In the genomic region with DNA sequence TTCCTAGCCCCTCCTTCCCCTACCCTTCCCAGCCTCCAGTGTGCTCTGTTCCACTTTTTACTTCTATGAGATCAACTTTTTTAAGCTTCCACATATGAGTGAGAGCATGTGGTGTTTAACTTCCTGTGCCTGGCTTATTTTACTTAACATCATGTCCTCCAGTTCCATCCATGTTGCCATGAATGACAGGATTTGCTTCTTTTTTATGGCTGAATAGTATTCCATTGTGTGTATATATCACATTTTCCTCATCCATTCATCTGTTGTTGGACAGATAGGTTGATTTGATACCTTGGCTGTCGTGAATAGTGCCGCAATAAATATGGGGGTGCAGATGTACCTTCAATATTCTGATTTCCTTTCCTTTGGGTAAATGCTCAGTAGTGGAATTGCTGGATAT, we compare ENCODE assay signal across 15 cellular contexts.
DNase-seq lines count a peak whose midpoint lies in the region; ATAC-seq, FAIRE-seq and TF ChIP-seq lines count a peak whose summit lies in the region.
"Had no signal": no experiment of that assay in that cellular context is flagged by ENCODE, and none has a peak within 500 bp of the region (broad histone marks: within the 10 kb centered on the region; RNA-seq: fewer than 3 reads in every experiment).

No MANE protein-coding gene starts in this region.

- WGBS in A549 (ENCODE audit: missing lambda C conversion rate) = 82% methylated on average over 2 of the region's 2 CpGs

- CTCF ChIA-PET in A549 (lab: Yijun Ruan, JAX) = interaction anchor here (1.4 to 1.6 kb wide), 2 partner anchors 12 to 197 kb away, joined by 4 to 5 read pairs; no protein-coding TSS in a partner anchor

- H3K27ac ChIP-seq in A549 (no peak overlapping the region; a peak in 1 of 6 replicates), upper lobe of right lung (no peak overlapping the region)
- H3K27ac ChIP-seq in BLaER1 treated with 17β-estradiol and CSF1 and Interleukin-3, amounts not matched to agents 10 nM and 100 nM = peak overlapping the region in 4 of 11 experiments; percentile 3 to 47 (median 18); a peak in 3 of 22 replicates

- no peak overlapping the region for H3K4me3 ChIP-seq in A549
- H3K4me3 ChIP-seq in BLaER1 treated with 17β-estradiol and CSF1 and Interleukin-3, amounts not matched to agents 10 nM and 100 nM = no peak overlapping the region
- no peak overlapping the region for H3K4me3 ChIP-seq in upper lobe of right lung

- H3K27me3 ChIP-seq in BLaER1 treated with 17β-estradiol and CSF1 and Interleukin-3, amounts not matched to agents 10 nM and 100 nM = no peaks in the 10 kb centered on the region
- no peaks in the 10 kb centered on the region for H3K27me3 ChIP-seq in upper lobe of right lung

- H3K4me3 Mint-ChIP-seq in brain = peak overlapping the region in 1 of 5 experiments; percentile 32

- peaks cover 0 to 11% (median 0%) of the 10 kb centered on the region in 5 experiments for H3K9me3 Mint-ChIP-seq in brain

- no peak for TF ChIP-seq POLR2A in A549 (IDR thresholded peaks at IDR 0.05; ENCODE audit: low read length)

- no peak overlapping the region for H3K9ac ChIP-seq in BLaER1 treated with 17β-estradiol and CSF1 and Interleukin-3, amounts not matched to agents 10 nM and 100 nM

- intact Hi-C loops in upper lobe of right lung (cut with DNase I) = no loop called here

- H3K4me1 ChIP-seq in A549 = peaks cover 23% of the 10 kb centered on the region
- peaks cover 53 to 64% (median 58%) of the 10 kb centered on the region in 10 experiments for H3K4me1 ChIP-seq in BLaER1 treated with 17β-estradiol and CSF1 and Interleukin-3, amounts not matched to agents 10 nM and 100 nM
- H3K4me1 ChIP-seq in upper lobe of right lung = peaks cover 20% of the 10 kb centered on the region

- no peaks in the 10 kb centered on the region for H3K36me3 ChIP-seq in BLaER1 treated with 17β-estradiol and CSF1 and Interleukin-3, amounts not matched to agents 10 nM and 100 nM
- no peaks in the 10 kb centered on the region for H3K36me3 ChIP-seq in upper lobe of right lung

- no peak for TF ChIP-seq EP300 in A549 (IDR thresholded peaks at IDR 0.05)

- no peak overlapping the region for H3K4me2 ChIP-seq in A549
- H3K4me2 ChIP-seq in BLaER1 treated with 17β-estradiol and CSF1 and Interleukin-3, amounts not matched to agents 10 nM and 100 nM = peak overlapping the region in 8 of 11 experiments; percentile 14 to 89 (median 64); a peak in 12 of 22 replicates

- ATAC-seq in A549 = no peak
- no peak for ATAC-seq in upper lobe of right lung

- H3K27me3 Mint-ChIP-seq in brain = peaks cover 22% of the 10 kb centered on the region

- TF ChIP-seq RAD21 in A549 (conservative IDR thresholded peaks at IDR 0.05 in 1 of 2, IDR thresholded peaks at IDR 0.05 in 1 of 2) = no peak

- TF ChIP-seq CTCF in A549 (IDR thresholded peaks at IDR 0.05) (no peak), brain (conservative IDR thresholded peaks at IDR 0.05) (no peak), upper lobe of right lung (IDR thresholded peaks at IDR 0.05) (no peak)

- H3K36me3 Mint-ChIP-seq in brain = no peaks in the 10 kb centered on the region

- no peaks in the 10 kb centered on the region for H3K9me3 ChIP-seq in A549
- peaks cover 0 to 23% (median 16%) of the 10 kb centered on the region in 11 experiments; a peak in 14 of 22 replicates for H3K9me3 ChIP-seq in BLaER1 treated with 17β-estradiol and CSF1 and Interleukin-3, amounts not matched to agents 10 nM and 100 nM (replicated peaks in 1 of 11)
- no peaks in the 10 kb centered on the region for H3K9me3 ChIP-seq in upper lobe of right lung

- FAIRE-seq in A549 (lab: Jason Lieb, UNC) (peak; percentile 88), GM18507 (lab: Jason Lieb, UNC) (peak; percentile 21)

- H3K27ac Mint-ChIP-seq in brain = peak overlapping the region; percentile 31 to 64 (median 46)

- DNase-seq in A549 (ENCODE audit: low read depth in 1 of 2, low spot score in 1 of 2) = no peak
- DNase-seq in GM18507 (ENCODE audit: extremely low spot score, insufficient read length, low read depth) = no peak
- no peak for DNase-seq in NCI-H446 treated with DMSO at 0.1 percent for 48 hours (lab: John Stamatoyannopoulos, UW)
- DNase-seq in upper lobe of right lung = no peak
- DNase-seq in stimulated activated CD8-positive, alpha-beta memory T cell treated with anti-CD3 and anti-CD28 coated beads, Interleukin-4, amount 100 ng/mL, for 48 hours = no peak
- DNase-seq: C1 segment of cervical spinal cord, DMS79 treated with DMSO at 0.1 percent for 48 hours, GDM1, Kasumi-1, NCI-H1417, NCI-H2029, NCI-H2171 treated with DMSO at 0.1 percent for 48 hours, NCI-H510A had no signal

- no peaks in the 10 kb centered on the region for H4K20me1 ChIP-seq in BLaER1 treated with 17β-estradiol and CSF1 and Interleukin-3, amounts not matched to agents 10 nM and 100 nM

- peaks cover 37% of the 10 kb centered on the region for H3K4me1 Mint-ChIP-seq in brain

- POLR2A ChIA-PET in A549 (lab: Yijun Ruan, JAX) = no interaction called here

TF ChIP-seq in A549, 52 proteins besides CTCF, POLR2A, EP300 and RAD21:
- no peak for TF ChIP-seq NPAS2 (CRISPR knock-in tag; IDR thresholded peaks at IDR 0.05; ENCODE audit: borderline replicate concordance)
- no peak for TF ChIP-seq HEYL (CRISPR knock-in tag; IDR thresholded peaks at IDR 0.05)
- TF ChIP-seq HDAC2 (IDR thresholded peaks at IDR 0.05) = no peak
- TF ChIP-seq MAZ (IDR thresholded peaks at IDR 0.05; ENCODE audit: borderline replicate concordance, low read depth, low read length) = no peak
- no peak for TF ChIP-seq ZSCAN20 (CRISPR knock-in tag; IDR thresholded peaks at IDR 0.05)
- no peak for TF ChIP-seq MAFK (IDR thresholded peaks at IDR 0.05; ENCODE audit: partially characterized antibody)
- no peak for TF ChIP-seq CHD4 (IDR thresholded peaks at IDR 0.05; ENCODE audit: borderline replicate concordance)
- no peak for TF ChIP-seq HOXB5 (CRISPR knock-in tag; IDR thresholded peaks at IDR 0.05)
- no peak for TF ChIP-seq JUNB (IDR thresholded peaks at IDR 0.05)
- no peak for TF ChIP-seq FOXS1 (CRISPR knock-in tag; IDR thresholded peaks at IDR 0.05)
- no peak for TF ChIP-seq ZNF302 (CRISPR knock-in tag; IDR thresholded peaks at IDR 0.05)
- TF ChIP-seq FOSL2 (IDR thresholded peaks at IDR 0.05) = no peak
- no peak for TF ChIP-seq FOSL2 (CRISPR knock-in tag; IDR thresholded peaks at IDR 0.05)
- TF ChIP-seq GATA3 (IDR thresholded peaks at IDR 0.05; ENCODE audit: borderline replicate concordance) = no peak
- TF ChIP-seq PHF8 (IDR thresholded peaks at IDR 0.05; ENCODE audit: borderline replicate concordance, low read depth) = no peak
- TF ChIP-seq, protein P1, sequence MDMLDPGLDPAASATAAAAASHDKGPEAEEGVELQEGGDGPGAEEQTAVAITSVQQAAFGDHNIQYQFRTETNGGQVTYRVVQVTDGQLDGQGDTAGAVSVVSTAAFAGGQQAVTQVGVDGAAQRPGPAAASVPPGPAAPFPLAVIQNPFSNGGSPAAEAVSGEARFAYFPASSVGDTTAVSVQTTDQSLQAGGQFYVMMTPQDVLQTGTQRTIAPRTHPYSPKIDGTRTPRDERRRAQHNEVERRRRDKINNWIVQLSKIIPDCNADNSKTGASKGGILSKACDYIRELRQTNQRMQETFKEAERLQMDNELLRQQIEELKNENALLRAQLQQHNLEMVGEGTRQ (IDR thresholded peaks at IDR 0.05) = no peak
- no peak for TF ChIP-seq SREBF2 (IDR thresholded peaks at IDR 0.05)
- no peak for TF ChIP-seq RNF2 (IDR thresholded peaks at IDR 0.05; ENCODE audit: borderline replicate concordance, low read depth)
- TF ChIP-seq SMC3 (IDR thresholded peaks at IDR 0.05) = no peak
- no peak for TF ChIP-seq PBX3 (IDR thresholded peaks at IDR 0.05)
- TF ChIP-seq HOXA7 (CRISPR knock-in tag; IDR thresholded peaks at IDR 0.05) = no peak
